ENCODE assay signal across 24 cellular contexts in genomic region chr4:142718981-142719380, GRCh38.
"Had no signal": no experiment of that assay in that cellular context is flagged by ENCODE, and none has a peak within 500 bp of the region (broad histone marks: within the 10 kb centered on the region; RNA-seq: fewer than 3 reads in every experiment).

No MANE protein-coding gene starts in this region.

- H3K4me1 Mint-ChIP-seq: central memory CD8-positive, alpha-beta T cell had no signal

- H3K27ac ChIP-seq: body of pancreas had no signal

- H3K4me3 ChIP-seq: body of pancreas had no signal

- ATAC-seq: body of pancreas, T-helper 17 cell, WTC11 had no signal

- FAIRE-seq: RCC 7860 had no signal

- H3K27me3 ChIP-seq: body of pancreas had no signal

- H3K4me3 Mint-ChIP-seq: activated naive CD4-positive, alpha-beta T cell treated with anti-CD3 and anti-CD28 coated beads, Interleukin-2, amount 10 ng/mL, durations not matched to agents 7 days and 5 days; activated T-cell treated with anti-CD3 and anti-CD28 coated beads, Interleukin-2, amount 50 U/mL, for 4 hours; central memory CD8-positive, alpha-beta T cell; T-helper 17 cell; WTC11 had no signal

- H3K36me3 Mint-ChIP-seq: WTC11 had no signal

- H3K9me3 Mint-ChIP-seq: activated T-cell treated with anti-CD3 and anti-CD28 coated beads, Interleukin-2, amount 50 U/mL, for 4 hours; central memory CD8-positive, alpha-beta T cell; WTC11 had no signal

- H3K27ac Mint-ChIP-seq: activated naive CD4-positive, alpha-beta T cell treated with anti-CD3 and anti-CD28 coated beads, Interleukin-2, amount 10 ng/mL, durations not matched to agents 7 days and 5 days; T-helper 17 cell; WTC11 had no signal

- H3K9me3 ChIP-seq: body of pancreas had no signal

- H3K27me3 Mint-ChIP-seq: activated naive CD4-positive, alpha-beta T cell treated with anti-CD3 and anti-CD28 coated beads, Interleukin-2, amount 10 ng/mL, durations not matched to agents 7 days and 5 days; central memory CD8-positive, alpha-beta T cell; T-helper 17 cell had no signal

- DNase-seq: activated CD4-positive, alpha-beta T cell treated with anti-CD3 and anti-CD28 coated beads for 48 hours; activated CD4-positive, alpha-beta T cell treated with anti-CD3 and anti-CD28 coated beads, Interleukin-2, amount 50 U/mL, for 4 hours; activated CD4-positive, CD25-positive, alpha-beta regulatory T cell treated with anti-CD3 and anti-CD28 coated beads, Interleukin-2, amount 50 U/mL, for 72 hours; activated CD8-positive, alpha-beta memory T cell treated with anti-CD3 and anti-CD28 coated beads for 24 hours; activated effector memory CD4-positive, alpha-beta T cell treated with anti-CD3 and anti-CD28 coated beads, Interleukin-2, amount 50 U/mL, for 16 hours; activated naive CD4-positive, alpha-beta T cell treated with anti-CD3 and anti-CD28 coated beads, Interleukin-2, amount 10 ng/mL, durations not matched to agents 7 days and 5 days; activated T-cell treated with anti-CD3 and anti-CD28 coated beads, Interleukin-2, amount 50 U/mL, for 4 hours; aorta; body of pancreas; MM.1S; NCI-H1105; NCI-H1436; NCI-H1694 treated with DMSO at 0.1 percent for 48 hours; NCI-H2081; NCI-H510A treated with DMSO at 0.1 percent for 48 hours; NCI-H69; NK-92 treated with Interleukin-12 subunit alpha and Interleukin-12 subunit beta, amount 100 ng/mL, for 24 hours; OCI-M1; SIG-M5; T-helper 17 cell; T-helper 9 cell had no signal
